Comparison of ENCODE assay signal across 8 cellular contexts in the genomic region with DNA sequence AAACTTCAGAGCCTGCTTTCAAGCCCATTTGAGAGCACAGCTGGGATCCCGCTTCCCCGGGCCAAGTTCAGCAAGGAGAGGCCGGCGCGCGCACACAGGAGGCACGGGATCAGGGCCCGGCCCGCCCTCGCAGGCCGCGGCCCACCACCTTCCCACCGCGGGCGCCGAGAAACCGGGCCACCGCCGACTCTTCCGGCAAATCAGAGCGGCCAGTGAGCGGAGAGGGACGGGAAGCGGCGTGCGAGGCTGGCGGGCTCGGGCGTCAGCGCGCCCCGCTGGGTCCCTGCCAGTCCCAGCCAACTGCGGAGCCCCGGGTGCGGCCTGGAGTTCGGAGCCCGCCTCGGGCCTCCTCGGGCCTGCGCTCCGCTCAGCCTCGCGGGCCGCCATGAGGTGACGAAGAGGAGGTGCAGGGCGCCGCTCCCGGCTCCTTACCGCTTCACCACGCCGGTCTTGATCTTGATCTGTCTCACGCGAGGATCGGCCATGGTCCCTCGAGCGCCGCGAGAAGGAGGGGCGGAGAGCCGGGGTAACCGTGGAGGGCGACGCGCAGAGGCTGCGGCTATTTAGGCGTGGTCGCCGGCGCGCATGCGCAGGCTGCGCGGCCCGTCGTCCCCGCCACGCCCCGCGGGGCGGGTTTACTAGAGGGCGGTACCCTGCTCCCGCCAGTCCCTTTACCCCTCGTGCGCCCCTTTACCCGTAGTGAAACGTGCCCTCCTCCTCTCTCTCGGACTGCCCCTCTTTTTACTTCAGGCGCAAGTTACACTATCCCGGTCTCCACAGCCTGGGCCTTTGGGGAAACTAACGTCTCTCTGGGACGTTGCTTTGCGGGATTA. TPM values are rescaled to one million over a fixed set of nuclear protein-coding genes. Genes with fewer than 3 reads are reported as not detected.
DNase-seq lines count a peak whose midpoint lies in the region; ATAC-seq and TF ChIP-seq lines count a peak whose summit lies in the region.

A gene with protein sequence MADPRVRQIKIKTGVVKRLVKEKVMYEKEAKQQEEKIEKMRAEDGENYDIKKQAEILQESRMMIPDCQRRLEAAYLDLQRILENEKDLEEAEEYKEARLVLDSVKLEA (minus strand): TSS at position 567 of the 833 bp plus-strand sequence. CDS start 82 bp downstream, at position 485.

- peak within 1 kb of the TSS; percentile 94 for H2BK120ac ChIP-seq in trophoblast cell (ENCODE audit: insufficient read depth, low read length, poor library complexity)

- peak within 1 kb of the TSS; percentile 90 for H2BK5ac ChIP-seq in trophoblast cell (ENCODE audit: low read depth, low read length, poor library complexity)

- H3K4me3 ChIP-seq in GM12875 (ENCODE audit: low read depth, low read length) = peak within 1 kb of the TSS; percentile 83
- peak within 1 kb of the TSS; percentile 84 for H3K4me3 ChIP-seq in trophoblast cell (ENCODE audit: low read depth, low read length)
- H3K4me3 ChIP-seq in tibial nerve = peak within 1 kb of the TSS; percentile 63 to 97 (median 82)

- H3K79me2 ChIP-seq in trophoblast cell (ENCODE audit: control insufficient read depth, insufficient read depth, low read length, poor library complexity) = peaks cover 19% of the 10 kb centered on the region

- H3K23ac ChIP-seq in trophoblast cell (ENCODE audit: low read length) = no peak within 1 kb of the TSS

- H3K36me3 ChIP-seq in trophoblast cell (ENCODE audit: control insufficient read depth in 1 of 2, insufficient read depth in 2 of 2, low read length in 2 of 2) (no peaks in the 10 kb centered on the region), tibial nerve (no peaks in the 10 kb centered on the region)

- H3K27ac ChIP-seq in trophoblast cell (ENCODE audit: low read depth, low read length) (peak within 1 kb of the TSS; percentile 62), tibial nerve (peak within 1 kb of the TSS; percentile 94 to 98 (median 97))

- peak; percentile 93 for ATAC-seq in HG02763 (IDR thresholded peaks at IDR 0.05; ENCODE audit: unreplicated experiment)
- ATAC-seq in Right ventricle myocardium superior (ENCODE audit: poor library complexity) = peak; percentile 99

- peaks cover 9% of the 10 kb centered on the region for H3K79me1 ChIP-seq in trophoblast cell (ENCODE audit: low read length)

- peak within 1 kb of the TSS; percentile 98 for H3K18ac ChIP-seq in trophoblast cell (ENCODE audit: low read length)

- peak within 1 kb of the TSS; percentile 83 for H2AK5ac ChIP-seq in trophoblast cell (ENCODE audit: low read length)

- peak within 1 kb of the TSS; percentile 66 for H3K4me2 ChIP-seq in trophoblast cell (ENCODE audit: low read length)

- peak within 1 kb of the TSS; percentile 73 for H3K9ac ChIP-seq in trophoblast cell (ENCODE audit: low read length)

- peak within 1 kb of the TSS; percentile 88 for H2AFZ ChIP-seq in trophoblast cell (ENCODE audit: insufficient read depth, low read length, poor library complexity)

- H4K8ac ChIP-seq in trophoblast cell (ENCODE audit: low read depth, low read length) = peak within 1 kb of the TSS; percentile 92

- no CpG with 5 or more reads among the region's 92 CpGs for WGBS in trophoblast cell (ENCODE audit: extremely low coverage, insufficient coverage, insufficient read length)
- 0 to 1% methylated on average over 29 to 35 of the region's 92 CpGs for WGBS in tibial nerve, 2 donors

- peak within 1 kb of the TSS; percentile 99 for H3K4ac ChIP-seq in trophoblast cell (ENCODE audit: low read depth, low read length)

- peak; percentile 82 to 92 (median 89) for DNase-seq in NCI-H1417 (lab: John Stamatoyannopoulos, UW)
- DNase-seq in SW 1271 (lab: John Stamatoyannopoulos, UW) = peak; percentile 92 to 94
- peak; percentile 82 for DNase-seq in activated naive CD8-positive, alpha-beta T cell treated with anti-CD3 and anti-CD28 coated beads, Interleukin-2, amount 50 U/mL, for 16 hours (ENCODE audit: low read depth, low spot score)
- DNase-seq in Right ventricle myocardium superior = peak; percentile 92
- DNase-seq in trophoblast cell = peak; percentile 80 to 95
- DNase-seq in tibial nerve (ENCODE audit: low spot score in 2 of 2) = peak; percentile 65 to 72

- peak within 1 kb of the TSS; percentile 22 for H2BK12ac ChIP-seq in trophoblast cell (ENCODE audit: low read length)

- peak; percentile 55 to 98 for TF ChIP-seq EP300 in tibial nerve (IDR thresholded peaks at IDR 0.05)

- H3K9me3 ChIP-seq in trophoblast cell (ENCODE audit: insufficient read depth, low read depth, low read length) (no peaks in the 10 kb centered on the region), tibial nerve (no peaks in the 10 kb centered on the region)

- TF ChIP-seq CTCF in GM12875 (IDR thresholded peaks at IDR 0.05; ENCODE audit: borderline replicate concordance, insufficient read depth, low read depth, low read length) (peak; percentile 47), tibial nerve (IDR thresholded peaks at IDR 0.05) (peak in 4 of 5 experiments; percentile 13 to 63 (median 35))

- H3K27me3 ChIP-seq in trophoblast cell (ENCODE audit: insufficient read depth, low read length) (no peaks in the 10 kb centered on the region), tibial nerve (no peaks in the 10 kb centered on the region)

- intact Hi-C loops in Right ventricle myocardium superior (cut with DNase I) = no loop called here

- H3K14ac ChIP-seq in trophoblast cell (ENCODE audit: low read length) = peak within 1 kb of the TSS; percentile 97

- peaks cover 5 to 7% of the 10 kb centered on the region in 2 experiments for H3K4me1 ChIP-seq in trophoblast cell (ENCODE audit: control insufficient read depth in 1 of 2, insufficient read depth in 2 of 2, low read length in 2 of 2)
- peaks cover 0 to 49% (median 16%) of the 10 kb centered on the region in 4 donors for H3K4me1 ChIP-seq in tibial nerve

- H4K91ac ChIP-seq in trophoblast cell (ENCODE audit: low read depth, low read length) = peak within 1 kb of the TSS; percentile 93

- H4K12ac ChIP-seq in trophoblast cell (ENCODE audit: low read depth, low read length) = peak within 1 kb of the TSS; percentile 95

- TF ChIP-seq POLR2A in tibial nerve (IDR thresholded peaks at IDR 0.05) = peak; percentile 80 to 93

RNA-seq across cellular contexts. Expression of the gene that starts here (rescaled TPM):
- total RNA-seq in Right ventricle myocardium superior = 114 TPM
- 705 and 741 TPM in 2 replicates for polyA plus RNA-seq in trophoblast cell (2013)
- 100 to 1,000 TPM in 3 of 4 donors, 10 to 100 TPM in 1; 83.2 to 157 (median 120) TPM for total RNA-seq in tibial nerve

Comparison
In these comparisons a context has a peak if more than half of its experiments do, and no peak if none do; other contexts are left out.
1. Peak in every context shown above with its lines: DNase-seq, ATAC-seq, H3K4me3 ChIP-seq and H3K27ac ChIP-seq.